10 cellular contexts compared by ENCODE assay signal in genomic region chr3:179438836-179439235, GRCh38. TPM values are rescaled to one million over a fixed set of nuclear protein-coding genes. Genes with fewer than 3 reads are reported as not detected.
A peak's percentile ranks its signal among the peaks of the same experiment; 100 is the strongest.
DNase-seq lines count a peak whose midpoint lies in the region; ATAC-seq and TF ChIP-seq lines count a peak whose summit lies in the region.
"Had no signal": no experiment of that assay in that cellular context is flagged by ENCODE, and none has a peak within 500 bp of the region (broad histone marks: within the 10 kb centered on the region; RNA-seq: fewer than 3 reads in every experiment).

No MANE protein-coding gene starts in this region.

- H3K27me3 ChIP-seq in Karpas-422 (ENCODE audit: low read length): no peaks in the 10 kb centered on the region
- H3K27me3 ChIP-seq in spleen (replicated peaks in 1 of 7): no peaks in the 10 kb centered on the region
- H3K27me3 ChIP-seq: foreskin keratinocyte had no signal

- H3K36me3 ChIP-seq in Karpas-422 (ENCODE audit: insufficient read depth, low read length) (no peaks in the 10 kb centered on the region), spleen (peaks cover 0 to 11% (median 0%) of the 10 kb centered on the region in 6 donors)

- peak; percentile 87 for ATAC-seq in HG02678 (IDR thresholded peaks at IDR 0.05; ENCODE audit: unreplicated experiment)
- ATAC-seq: foreskin keratinocyte had no signal

- H4K20me1 ChIP-seq in Karpas-422 (ENCODE audit: insufficient read depth, low read depth, low read length): no peaks in the 10 kb centered on the region

- H3K27ac ChIP-seq in Karpas-422 (ENCODE audit: low read length) (no peak overlapping the region), spleen (peak overlapping the region; percentile 29 to 81 (median 66))
- H3K27ac ChIP-seq: foreskin keratinocyte had no signal

- no peak overlapping the region; the same call in 1 of the 2 replicates for H3K4me3 ChIP-seq in Karpas-422 (ENCODE audit: low read length)
- peak overlapping the region in 1 of 8 donors; percentile 3 for H3K4me3 ChIP-seq in spleen

- peaks cover 3% of the 10 kb centered on the region for H3K27me3 Mint-ChIP-seq in progenitor cell of endocrine pancreas

- no peaks in the 10 kb centered on the region for H3K9me3 Mint-ChIP-seq in progenitor cell of endocrine pancreas (ENCODE audit: low read depth)
- H3K9me3 Mint-ChIP-seq: nephron had no signal

- TF ChIP-seq CTCF in spleen (IDR thresholded peaks at IDR 0.05 in 8 of 11, conservative IDR thresholded peaks at IDR 0.05 in 3 of 11) (no peak), progenitor cell of endocrine pancreas (IDR thresholded peaks at IDR 0.05; ENCODE audit: unreplicated experiment) (no peak)

- peaks cover 13% of the 10 kb centered on the region for H3K4me1 ChIP-seq in Karpas-422 (ENCODE audit: low read length)
- H3K4me1 ChIP-seq in spleen: peaks cover 22 to 90% (median 44%) of the 10 kb centered on the region in 6 donors
- H3K4me1 ChIP-seq: foreskin keratinocyte had no signal

- no peaks in the 10 kb centered on the region for H3K9me2 ChIP-seq in Karpas-422 (replicated peaks; ENCODE audit: insufficient read depth, low read length)

- no peak overlapping the region for H3K27ac Mint-ChIP-seq in progenitor cell of endocrine pancreas
- H3K27ac Mint-ChIP-seq: nephron had no signal

- H3K4me1 Mint-ChIP-seq in progenitor cell of endocrine pancreas (ENCODE audit: low read depth): peaks cover 1% of the 10 kb centered on the region

- no peaks in the 10 kb centered on the region for H3K9me3 ChIP-seq in Karpas-422 (ENCODE audit: low read length)
- H3K9me3 ChIP-seq in spleen: no peaks in the 10 kb centered on the region

- DNase-seq in NCI-H82 (lab: John Stamatoyannopoulos, UW): peak; percentile 12
- DNase-seq in NCI-H82 treated with DMSO at 0.1 percent for 48 hours (lab: John Stamatoyannopoulos, UW; ENCODE audit: unreplicated experiment): no peak
- peak; percentile 67 for DNase-seq in Karpas-422
- DNase-seq in spleen: peak; percentile 88
- no peak for DNase-seq in cortex of kidney (lab: John Stamatoyannopoulos, UW)
- no peak for DNase-seq in progenitor cell of endocrine pancreas (ENCODE audit: low spot score, unreplicated experiment)
- no peak for DNase-seq in NCI-H1105 (lab: John Stamatoyannopoulos, UW)
- DNase-seq: foreskin keratinocyte had no signal

- intact Hi-C loops in spleen (cut with DNase I; ENCODE audit: low total_unique reads): no loop called here

- H3K79me2 ChIP-seq in Karpas-422 (ENCODE audit: low read length): no peaks in the 10 kb centered on the region

- H3K4me2 ChIP-seq in Karpas-422 (ENCODE audit: low read depth, low read length, poor library complexity, severe bottlenecking): peak overlapping the region; percentile 35

- WGBS in spleen, 5 donors: 31 to 41% (median 40%) methylated on average over 5 of the region's 5 CpGs

- no peaks in the 10 kb centered on the region for H3K36me3 Mint-ChIP-seq in progenitor cell of endocrine pancreas (ENCODE audit: insufficient read depth)

- no peak overlapping the region for H3K4me3 Mint-ChIP-seq in progenitor cell of endocrine pancreas (ENCODE audit: low read depth)
- H3K4me3 Mint-ChIP-seq: nephron had no signal

- no peak overlapping the region for H3K9ac ChIP-seq in Karpas-422 (ENCODE audit: low read length)

- peak overlapping the region; percentile 59; the same call in 1 of the 2 replicates for H2AFZ ChIP-seq in Karpas-422 (ENCODE audit: low read length)

- TF ChIP-seq POLR2A in spleen (IDR thresholded peaks at IDR 0.05): no peak

RNA-seq across cellular contexts. Expression of gene GNB4, which starts 12.4 kb away (rescaled TPM):
- 0.18 and 0.78 TPM in 2 replicates for total RNA-seq in Karpas-422 (2014; rRNA removed; shearing (Covaris generic); ENCODE audit: low replicate concordance)
- total RNA-seq in spleen (10 to 100 TPM; 29.8 to 47.5 (median 42.7) TPM), progenitor cell of endocrine pancreas (1.4 and 2.6 TPM in 2 replicates)
- polyA plus RNA-seq in spleen: 10 to 100 TPM in 1 of 3 donors, 1 to 10 TPM in 2; 5.5 to 12.2 (median 8.9) TPM

Comparison
In these comparisons a context has a peak if more than half of its experiments do, and no peak if none do; other contexts are left out.
1. DNase-seq: peak in NCI-H82 (single experiment), Karpas-422 (single experiment) and spleen (single experiment); none in NCI-H82 treated with DMSO at 0.1 percent for 48 hours (single experiment), cortex of kidney (single experiment), progenitor cell of endocrine pancreas (single experiment) and NCI-H1105 (single experiment).